12 cellular contexts compared by ENCODE assay signal in genomic region chr11:47204633-47204989, GRCh38. TPM values are rescaled to one million over a fixed set of nuclear protein-coding genes. Genes with fewer than 3 reads are reported as not detected.
DNase-seq lines count a peak whose midpoint lies in the region; ATAC-seq and TF ChIP-seq lines count a peak whose summit lies in the region.
"Had no signal": no experiment of that assay in that cellular context is flagged by ENCODE, and none has a peak within 500 bp of the region (broad histone marks: within the 10 kb centered on the region; RNA-seq: fewer than 3 reads in every experiment).

No MANE protein-coding gene starts in this region.

- peak; percentile 70 for DNase-seq in HPDE6-E6E7 (ENCODE audit: extremely low spot score)
- peak; percentile 75 for DNase-seq in adipocyte (ENCODE audit: low read depth)
- peak; percentile 61 to 80 for DNase-seq in foreskin fibroblast
- peak; percentile 58 for DNase-seq in stromal cell of bone marrow (ENCODE audit: low read depth)
- DNase-seq in activated T-helper 1 cell treated with anti-CD3 and anti-CD28 coated beads, Interleukin-12 subunit alpha, Interleukin-12 subunit beta, Interleukin-2, Interleukin-4 antibody, amounts not matched to agents 30 ng/mL and 10 ng/mL and 1 ng/mL, durations not matched to agents 14 hours and 24 hours and 36 hours (ENCODE audit: low spot score), result no peak
- DNase-seq in heart right ventricle, result no peak
- DNase-seq: left ventricle myocardium superior; NCI-H2171; nucleus accumbens; stimulated activated naive B cell treated with anti-CD40 and anti-IgM and Interleukin-4, amounts not matched to agents 10 μg/mL and 1 μg/mL and 100 μg/mL, for 72 hours had no signal

- no peak overlapping the region for H3K27ac ChIP-seq in heart right ventricle
- H3K27ac ChIP-seq: KMS-11 had no signal

- no peak overlapping the region for H3K4me3 ChIP-seq in adipocyte (ENCODE audit: low read length)
- H3K4me3 ChIP-seq in foreskin fibroblast (ENCODE audit: low read depth in 1 of 2, low read length in 2 of 2), result no peak overlapping the region
- H3K4me3 ChIP-seq in heart right ventricle, result no peak overlapping the region

- no peak for ATAC-seq in GM18498 (IDR thresholded peaks at IDR 0.05; ENCODE audit: unreplicated experiment)
- no peak for ATAC-seq in heart right ventricle
- ATAC-seq: left ventricle myocardium superior; stimulated activated naive B cell treated with anti-CD40 and anti-IgM and Interleukin-4, amounts not matched to agents 10 μg/mL and 1 μg/mL and 100 μg/mL, for 72 hours had no signal

- H3K9ac ChIP-seq in adipocyte (ENCODE audit: low read length), result no peak overlapping the region
- H3K9ac ChIP-seq: KMS-11 had no signal

- H3K27me3 ChIP-seq in adipocyte (replicated peaks; ENCODE audit: control insufficient read depth, insufficient read depth, low read length) (peaks cover 16% of the 10 kb centered on the region), heart right ventricle (no peaks in the 10 kb centered on the region)

- no peaks in the 10 kb centered on the region for H3K36me3 Mint-ChIP-seq in activated T-helper 1 cell treated with anti-CD3 and anti-CD28 coated beads, Interleukin-12 subunit alpha, Interleukin-12 subunit beta, Interleukin-2, Interleukin-4 antibody, amounts not matched to agents 30 ng/mL and 10 ng/mL and 1 ng/mL, durations not matched to agents 14 hours and 24 hours and 36 hours (ENCODE audit: low read depth)
- H3K36me3 Mint-ChIP-seq: stimulated activated naive B cell treated with anti-CD40 and anti-IgM and Interleukin-4, amounts not matched to agents 10 μg/mL and 1 μg/mL and 100 μg/mL, for 72 hours had no signal

- no peaks in the 10 kb centered on the region for H3K9me3 ChIP-seq in adipocyte (ENCODE audit: control insufficient read depth, low read length)
- H3K9me3 ChIP-seq in heart right ventricle, result no peaks in the 10 kb centered on the region

- no peaks in the 10 kb centered on the region for H3K4me1 Mint-ChIP-seq in activated T-helper 1 cell treated with anti-CD3 and anti-CD28 coated beads, Interleukin-12 subunit alpha, Interleukin-12 subunit beta, Interleukin-2, Interleukin-4 antibody, amounts not matched to agents 30 ng/mL and 10 ng/mL and 1 ng/mL, durations not matched to agents 14 hours and 24 hours and 36 hours (ENCODE audit: low read depth)
- H3K4me1 Mint-ChIP-seq: stimulated activated naive B cell treated with anti-CD40 and anti-IgM and Interleukin-4, amounts not matched to agents 10 μg/mL and 1 μg/mL and 100 μg/mL, for 72 hours had no signal

- H3K4me3 Mint-ChIP-seq in activated T-helper 1 cell treated with anti-CD3 and anti-CD28 coated beads, Interleukin-12 subunit alpha, Interleukin-12 subunit beta, Interleukin-2, Interleukin-4 antibody, amounts not matched to agents 30 ng/mL and 10 ng/mL and 1 ng/mL, durations not matched to agents 14 hours and 24 hours and 36 hours, result no peak overlapping the region
- H3K4me3 Mint-ChIP-seq: stimulated activated naive B cell treated with anti-CD40 and anti-IgM and Interleukin-4, amounts not matched to agents 10 μg/mL and 1 μg/mL and 100 μg/mL, for 72 hours had no signal

- TF ChIP-seq CTCF in foreskin fibroblast (IDR thresholded peaks at IDR 0.05; ENCODE audit: low read depth, low read length) (no peak), heart right ventricle (IDR thresholded peaks at IDR 0.05) (no peak)

- no peak overlapping the region for H3K27ac Mint-ChIP-seq in activated T-helper 1 cell treated with anti-CD3 and anti-CD28 coated beads, Interleukin-12 subunit alpha, Interleukin-12 subunit beta, Interleukin-2, Interleukin-4 antibody, amounts not matched to agents 30 ng/mL and 10 ng/mL and 1 ng/mL, durations not matched to agents 14 hours and 24 hours and 36 hours
- H3K27ac Mint-ChIP-seq: stimulated activated naive B cell treated with anti-CD40 and anti-IgM and Interleukin-4, amounts not matched to agents 10 μg/mL and 1 μg/mL and 100 μg/mL, for 72 hours had no signal

- intact Hi-C loops in activated T-helper 1 cell treated with anti-CD3 and anti-CD28 coated beads, Interleukin-12 subunit alpha, Interleukin-12 subunit beta, Interleukin-2, Interleukin-4 antibody, amounts not matched to agents 30 ng/mL and 10 ng/mL and 1 ng/mL, durations not matched to agents 14 hours and 24 hours and 36 hours (cut with micrococcal nuclease), result no loop called here
- intact Hi-C loops in heart right ventricle (cut with DNase I), result no loop called here

- no peaks in the 10 kb centered on the region for H3K9me3 Mint-ChIP-seq in activated T-helper 1 cell treated with anti-CD3 and anti-CD28 coated beads, Interleukin-12 subunit alpha, Interleukin-12 subunit beta, Interleukin-2, Interleukin-4 antibody, amounts not matched to agents 30 ng/mL and 10 ng/mL and 1 ng/mL, durations not matched to agents 14 hours and 24 hours and 36 hours
- H3K9me3 Mint-ChIP-seq: stimulated activated naive B cell treated with anti-CD40 and anti-IgM and Interleukin-4, amounts not matched to agents 10 μg/mL and 1 μg/mL and 100 μg/mL, for 72 hours had no signal

- H3K4me1 ChIP-seq in adipocyte (ENCODE audit: control insufficient read depth, insufficient read depth, low read length) (peaks cover 10% of the 10 kb centered on the region), heart right ventricle (no peaks in the 10 kb centered on the region)

- WGBS in heart right ventricle, 2 donors, result 68 to 69% methylated on average over 2 of the region's 2 CpGs

- H3K36me3 ChIP-seq in adipocyte (ENCODE audit: control insufficient read depth, insufficient read depth, low read length, severe bottlenecking) (no peaks in the 10 kb centered on the region), heart right ventricle (no peaks in the 10 kb centered on the region)

- peaks cover 5% of the 10 kb centered on the region for H3K27me3 Mint-ChIP-seq in activated T-helper 1 cell treated with anti-CD3 and anti-CD28 coated beads, Interleukin-12 subunit alpha, Interleukin-12 subunit beta, Interleukin-2, Interleukin-4 antibody, amounts not matched to agents 30 ng/mL and 10 ng/mL and 1 ng/mL, durations not matched to agents 14 hours and 24 hours and 36 hours (ENCODE audit: insufficient read depth)
- H3K27me3 Mint-ChIP-seq: stimulated activated naive B cell treated with anti-CD40 and anti-IgM and Interleukin-4, amounts not matched to agents 10 μg/mL and 1 μg/mL and 100 μg/mL, for 72 hours had no signal

RNA-seq across cellular contexts. Expression of gene DDB2, which starts 10.2 kb away (rescaled TPM):
- total RNA-seq in activated T-helper 1 cell treated with anti-CD3 and anti-CD28 coated beads, Interleukin-12 subunit alpha, Interleukin-12 subunit beta, Interleukin-2, Interleukin-4 antibody, amounts not matched to agents 30 ng/mL and 10 ng/mL and 1 ng/mL, durations not matched to agents 14 hours and 24 hours and 36 hours, result 134 and 142 TPM in 2 replicates
- 10 to 100 TPM in 4 of 10 donors, 1 to 10 TPM in 6; 6.4 to 22.5 (median 8.3) TPM for total RNA-seq in heart right ventricle
- 10 to 100 TPM in 1 of 2 donors, 1 to 10 TPM in 1; 8.1 to 30.6 TPM for polyA plus RNA-seq in heart right ventricle

RNA-seq across cellular contexts. Expression of gene PACSIN3, which starts 18.4 kb away (rescaled TPM):
- 14.5 and 17.0 TPM in 2 replicates for total RNA-seq in activated T-helper 1 cell treated with anti-CD3 and anti-CD28 coated beads, Interleukin-12 subunit alpha, Interleukin-12 subunit beta, Interleukin-2, Interleukin-4 antibody, amounts not matched to agents 30 ng/mL and 10 ng/mL and 1 ng/mL, durations not matched to agents 14 hours and 24 hours and 36 hours
- total RNA-seq in heart right ventricle, result 100 to 1,000 TPM; 146 to 335 (median 257) TPM
- 100 to 1,000 TPM; 163 to 209 TPM for polyA plus RNA-seq in heart right ventricle

RNA-seq across cellular contexts. Expression of gene ARFGAP2, which starts 27.9 kb away (rescaled TPM):
- total RNA-seq in activated T-helper 1 cell treated with anti-CD3 and anti-CD28 coated beads, Interleukin-12 subunit alpha, Interleukin-12 subunit beta, Interleukin-2, Interleukin-4 antibody, amounts not matched to agents 30 ng/mL and 10 ng/mL and 1 ng/mL, durations not matched to agents 14 hours and 24 hours and 36 hours, result 111 and 116 TPM in 2 replicates
- 10 to 100 TPM; 55.7 to 69.7 (median 62.9) TPM for total RNA-seq in heart right ventricle
- 10 to 100 TPM; 47.8 to 70.2 TPM for polyA plus RNA-seq in heart right ventricle

RNA-seq across cellular contexts. Expression of gene ACP2, which starts 44.0 kb away (rescaled TPM):
- total RNA-seq in activated T-helper 1 cell treated with anti-CD3 and anti-CD28 coated beads, Interleukin-12 subunit alpha, Interleukin-12 subunit beta, Interleukin-2, Interleukin-4 antibody, amounts not matched to agents 30 ng/mL and 10 ng/mL and 1 ng/mL, durations not matched to agents 14 hours and 24 hours and 36 hours, result 31.8 and 33.8 TPM in 2 replicates
- 10 to 100 TPM; 17.2 to 38.8 (median 21.8) TPM for total RNA-seq in heart right ventricle
- polyA plus RNA-seq in heart right ventricle, result 10 to 100 TPM; 28.9 to 42.6 TPM

RNA-seq across cellular contexts. Expression of gene NR1H3, which starts 53.2 kb away (rescaled TPM):
- total RNA-seq in activated T-helper 1 cell treated with anti-CD3 and anti-CD28 coated beads, Interleukin-12 subunit alpha, Interleukin-12 subunit beta, Interleukin-2, Interleukin-4 antibody, amounts not matched to agents 30 ng/mL and 10 ng/mL and 1 ng/mL, durations not matched to agents 14 hours and 24 hours and 36 hours, result 8.5 and 9.9 TPM in 2 replicates
- 10 to 100 TPM in 4 of 10 donors, 1 to 10 TPM in 6; 6.6 to 26.5 (median 9.7) TPM for total RNA-seq in heart right ventricle
- 10 to 100 TPM; 15.5 to 49.2 TPM for polyA plus RNA-seq in heart right ventricle

Comparison
In these comparisons a context has a peak if more than half of its experiments do, and no peak if none do; other contexts are left out.
1. DNase-seq: peak in HPDE6-E6E7 (single experiment), adipocyte (single experiment), foreskin fibroblast (2 of 2) and stromal cell of bone marrow (single experiment); none in activated T-helper 1 cell treated with anti-CD3 and anti-CD28 coated beads, Interleukin-12 subunit alpha, Interleukin-12 subunit beta, Interleukin-2, Interleukin-4 antibody, amounts not matched to agents 30 ng/mL and 10 ng/mL and 1 ng/mL, durations not matched to agents 14 hours and 24 hours and 36 hours (single experiment) and heart right ventricle (0 of 2).